ENCODE assay signal across 14 cellular contexts in the genomic region with DNA sequence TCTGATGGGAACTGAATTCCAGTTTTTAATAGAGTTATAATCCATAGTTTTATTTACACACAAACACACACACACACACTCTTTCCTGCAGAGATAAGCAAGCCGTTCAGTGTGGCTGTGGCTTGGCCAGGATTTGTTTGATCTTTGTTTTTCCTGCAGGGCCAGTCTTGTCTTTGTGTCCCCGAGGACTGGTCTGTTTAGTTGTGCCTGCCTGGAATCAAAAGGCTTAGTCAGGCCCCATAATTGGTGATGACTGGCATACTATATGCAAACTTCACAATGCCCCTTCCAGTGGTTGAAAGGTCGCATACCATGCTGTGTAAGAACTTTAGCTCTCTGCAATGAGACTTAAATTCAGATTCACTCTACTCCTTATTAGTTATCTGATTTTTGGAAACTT. TPM values are rescaled to one million over a fixed set of nuclear protein-coding genes. Genes with fewer than 3 reads are reported as not detected.
DNase-seq lines count a peak whose midpoint lies in the region; ATAC-seq, FAIRE-seq and TF ChIP-seq lines count a peak whose summit lies in the region.
"Had no signal": no experiment of that assay in that cellular context is flagged by ENCODE, and none has a peak within 500 bp of the region (broad histone marks: within the 10 kb centered on the region; RNA-seq: fewer than 3 reads in every experiment).

No MANE protein-coding gene starts in this region.

- peaks cover 20% of the 10 kb centered on the region for H3K4me1 ChIP-seq in A549
- peaks cover 8% of the 10 kb centered on the region for H3K4me1 ChIP-seq in IMR-90 (ENCODE audit: control insufficient read depth, insufficient read depth, low read length)
- peaks cover 11% of the 10 kb centered on the region for H3K4me1 ChIP-seq in mammary epithelial cell (ENCODE audit: insufficient read depth, low read length)
- H3K4me1 ChIP-seq in GM23338 (ENCODE audit: insufficient read depth): peaks cover 22% of the 10 kb centered on the region

- peak overlapping the region; percentile 30; the same call in 1 of the 2 replicates for H3K14ac ChIP-seq in IMR-90 (replicated peaks; ENCODE audit: low read depth, low read length)

- TF ChIP-seq POLR2A in A549 (IDR thresholded peaks at IDR 0.05; ENCODE audit: low read length) (no peak), IMR-90 (IDR thresholded peaks at IDR 0.05; ENCODE audit: low read depth, low read length) (no peak)

- peaks cover 3 to 27% of the 10 kb centered on the region in 2 experiments; a peak in 2 of 4 replicates for H3K79me1 ChIP-seq in IMR-90 (ENCODE audit: low read depth in 1 of 2, low read length in 2 of 2)

- CTCF ChIA-PET in A549 (lab: Yijun Ruan, JAX) (interaction anchor here (0.7 to 5.9 kb wide), 6 partner anchors 8 to 219 kb away, joined by 3 to 28 read pairs (median 4); no protein-coding TSS in a partner anchor), IMR-90 (lab: Yijun Ruan, JAX) (no interaction called here), mammary epithelial cell (lab: Charles Lee; ENCODE audit: low non-redundant PET) (no interaction called here), HEK293T (lab: Yijun Ruan, JAX) (interaction anchor here (1.1 kb wide), 1 partner anchor 21 kb away, joined by 3 read pairs; no protein-coding TSS in a partner anchor)

- no peaks in the 10 kb centered on the region for H3K9me3 ChIP-seq in A549
- H3K9me3 ChIP-seq in IMR-90 (ENCODE audit: control insufficient read depth, insufficient read depth, low read length): no peaks in the 10 kb centered on the region; the same call in 1 of the 2 replicates
- H3K9me3 ChIP-seq in mammary epithelial cell (replicated peaks; ENCODE audit: insufficient read depth, low read length): no peaks in the 10 kb centered on the region

- H3K27ac ChIP-seq in A549: no peak overlapping the region
- no peak overlapping the region for H3K27ac ChIP-seq in IMR-90 (ENCODE audit: insufficient read depth, low read length)
- no peak overlapping the region for H3K27ac ChIP-seq in mammary epithelial cell (ENCODE audit: insufficient read depth, low read depth, low read length)
- H3K27ac ChIP-seq in GM23338 (ENCODE audit: low read depth): no peak overlapping the region

- H3K4ac ChIP-seq in IMR-90 (ENCODE audit: low read depth, low read length): no peak overlapping the region

- POLR2A ChIA-PET in A549 (lab: Yijun Ruan, JAX): no interaction called here
- POLR2A ChIA-PET in IMR-90 (lab: Charles Lee; ENCODE audit: unreplicated experiment): interaction anchor here (0.7 kb wide), 1 partner anchor 21 kb away, joined by 3 read pairs; no protein-coding TSS in a partner anchor
- POLR2A ChIA-PET in HEK293T (lab: Yijun Ruan, JAX): interaction anchor here (1.4 kb wide), 1 partner anchor 26 kb away, joined by 4 read pairs; a partner anchor contains a TSS

- H3K9me2 ChIP-seq in GM23338 (ENCODE audit: insufficient read depth): no peaks in the 10 kb centered on the region

- peak overlapping the region in 1 of 2 experiments; percentile 46; a peak in 1 of 4 replicates for H4K8ac ChIP-seq in IMR-90 (ENCODE audit: low read depth in 2 of 2, low read length in 2 of 2)

- H4K91ac ChIP-seq in IMR-90 (ENCODE audit: insufficient read depth, low read depth, low read length): no peak overlapping the region

- no peak overlapping the region for H3K18ac ChIP-seq in IMR-90 (ENCODE audit: low read depth, low read length)

- H3F3A ChIP-seq in GM23338 (replicated peaks; ENCODE audit: low read depth): no peaks in the 10 kb centered on the region

- no peak overlapping the region for H3K56ac ChIP-seq in IMR-90 (ENCODE audit: extremely low read depth, insufficient read depth, low read length)

- peaks cover 26% of the 10 kb centered on the region for H3K79me2 ChIP-seq in mammary epithelial cell (ENCODE audit: insufficient read depth, low read length)
- peaks cover 9% of the 10 kb centered on the region for H3K79me2 ChIP-seq in GM23338 (replicated peaks; ENCODE audit: insufficient read depth)

- H3K27me3 Mint-ChIP-seq in mesothelial cell of epicardium (ENCODE audit: low read depth): no peaks in the 10 kb centered on the region
- peaks cover 15% of the 10 kb centered on the region for H3K27me3 Mint-ChIP-seq in GM23338 (ENCODE audit: insufficient read depth, low read depth, poor library complexity)

- H4K20me1 ChIP-seq in IMR-90 (ENCODE audit: insufficient read depth, low read length) (no peaks in the 10 kb centered on the region), mammary epithelial cell (ENCODE audit: insufficient read depth, low read length) (no peaks in the 10 kb centered on the region), GM23338 (replicated peaks; ENCODE audit: insufficient read depth) (peaks cover 5% of the 10 kb centered on the region; the same call in 1 of the 2 replicates)

- no peak for TF ChIP-seq EP300 in A549 (IDR thresholded peaks at IDR 0.05)

- H3K36me3 Mint-ChIP-seq in mesothelial cell of epicardium: no peaks in the 10 kb centered on the region
- no peaks in the 10 kb centered on the region for H3K36me3 Mint-ChIP-seq in GM23338 (ENCODE audit: low read depth)

- peak overlapping the region; percentile 22; the same call in 1 of the 2 replicates for H4K5ac ChIP-seq in IMR-90 (ENCODE audit: low read depth, low read length)

- WGBS in A549 (ENCODE audit: missing lambda C conversion rate): 54% methylated on average over 3 of the region's 3 CpGs
- no CpG with 5 or more reads among the region's 3 CpGs for WGBS in IMR-90 (ENCODE audit: extremely low coverage in 2 of 2, insufficient read length in 1 of 2), 2 experiments
- WGBS in mammary epithelial cell (ENCODE audit: low coverage, missing lambda C conversion rate): 36% methylated on average over 3 of the region's 3 CpGs

- no peak overlapping the region for H2BK20ac ChIP-seq in IMR-90 (ENCODE audit: low read depth, low read length)

- H3K36me3 ChIP-seq in IMR-90 (ENCODE audit: control insufficient read depth, insufficient read depth, low read length): no peaks in the 10 kb centered on the region
- H3K36me3 ChIP-seq in mammary epithelial cell (ENCODE audit: insufficient read depth, low read length): no peaks in the 10 kb centered on the region
- no peaks in the 10 kb centered on the region for H3K36me3 ChIP-seq in GM23338 (ENCODE audit: insufficient read depth)

- H3K27ac Mint-ChIP-seq in mesothelial cell of epicardium (peak overlapping the region; percentile 98), GM23338 (no peak overlapping the region; the same call in 1 of the 2 replicates)
- H3K27ac Mint-ChIP-seq: nephron progenitor cell; stimulated activated effector memory CD8-positive, alpha-beta T cell treated with anti-CD3 and anti-CD28 coated beads, Interleukin-12 subunit alpha, Interleukin-12 subunit beta, amount 100 ng/mL, for 72 hours had no signal

- dilution Hi-C loops in IMR-90 (cut with HindIII; ENCODE audit: low sequenced_read_pairs, unreplicated experiment): no loop called here
- dilution Hi-C loops in mammary epithelial cell (cut with HindIII; ENCODE audit: low sequenced_read_pairs): no loop called here

- no peak overlapping the region for H2AK5ac ChIP-seq in IMR-90 (ENCODE audit: low read depth, low read length)

- intact Hi-C loops in IMR-90 (cut with micrococcal nuclease) (loop anchor here (10.0 kb wide), 1 partner anchor 1568 kb away; a partner anchor contains a TSS), mammary epithelial cell (cut with micrococcal nuclease) (no loop called here)

- no peak for DNase-seq in A549 (ENCODE audit: low read depth in 1 of 2, low spot score in 1 of 2)
- no peak for DNase-seq in IMR-90
- peak; percentile 30 for DNase-seq in mammary epithelial cell
- DNase-seq in mesothelial cell of epicardium (ENCODE audit: low spot score in 2 of 2, unreplicated experiment in 2 of 2): no peak
- no peak for DNase-seq in GM23338 (ENCODE audit: low spot score)
- no peak for DNase-seq in HEK293T (ENCODE audit: extremely low spot score)
- DNase-seq: activated CD4-positive, alpha-beta T cell treated with anti-CD3 and anti-CD28 coated beads, Interleukin-2, amount 50 U/mL, for 4 hours; activated naive CD4-positive, alpha-beta T cell treated with anti-CD3 and anti-CD28 coated beads, Interleukin-2, amount 10 ng/mL, durations not matched to agents 7 days and 5 days; H9; NCI-H82; nephron progenitor cell had no signal

- peaks cover 36% of the 10 kb centered on the region for H3K4me1 Mint-ChIP-seq in mesothelial cell of epicardium
- H3K4me1 Mint-ChIP-seq in GM23338: peaks cover 31% of the 10 kb centered on the region

- H3K4me2 ChIP-seq in A549 (peak overlapping the region; percentile 79; the same call in 2 of the 3 replicates), IMR-90 (ENCODE audit: low read depth, low read length) (peak overlapping the region; percentile 10; the same call in 1 of the 2 replicates), mammary epithelial cell (ENCODE audit: insufficient read depth, low read depth, low read length) (no peak overlapping the region), GM23338 (no peak overlapping the region)

- H2AK9ac ChIP-seq in IMR-90 (replicated peaks; ENCODE audit: low read depth, low read length, poor library complexity): no peak overlapping the region

- ATAC-seq in A549 (no peak), IMR-90 (ENCODE audit: low read depth) (no peak), GM23338 (no peak), GM21360 (IDR thresholded peaks at IDR 0.05; ENCODE audit: unreplicated experiment) (no peak), HG03432 (IDR thresholded peaks at IDR 0.05; ENCODE audit: unreplicated experiment) (no peak)
- ATAC-seq: stimulated activated effector memory CD8-positive, alpha-beta T cell treated with anti-CD3 and anti-CD28 coated beads, Interleukin-12 subunit alpha, Interleukin-12 subunit beta, amount 100 ng/mL, for 72 hours had no signal

- TF ChIP-seq RAD21 in A549 (conservative IDR thresholded peaks at IDR 0.05 in 1 of 2, IDR thresholded peaks at IDR 0.05 in 1 of 2): no peak
- no peak for TF ChIP-seq RAD21 in IMR-90 (IDR thresholded peaks at IDR 0.05; ENCODE audit: low read length)

- no peaks in the 10 kb centered on the region for H3K9me3 Mint-ChIP-seq in mesothelial cell of epicardium
- H3K9me3 Mint-ChIP-seq in GM23338: no peaks in the 10 kb centered on the region
- H3K9me3 Mint-ChIP-seq: activated naive CD4-positive, alpha-beta T cell treated with anti-CD3 and anti-CD28 coated beads, Interleukin-2, amount 10 ng/mL, durations not matched to agents 7 days and 5 days; H9; stimulated activated effector memory CD8-positive, alpha-beta T cell treated with anti-CD3 and anti-CD28 coated beads, Interleukin-12 subunit alpha, Interleukin-12 subunit beta, amount 100 ng/mL, for 72 hours had no signal

- H3K9me1 ChIP-seq in IMR-90 (ENCODE audit: insufficient read depth, low read length): peaks cover 6% of the 10 kb centered on the region; the same call in 1 of the 2 replicates

- peak overlapping the region; percentile 21 for H2BK5ac ChIP-seq in IMR-90 (ENCODE audit: low read depth, low read length, poor library complexity, severe bottlenecking)

- H3K27me3 ChIP-seq in IMR-90 (ENCODE audit: control insufficient read depth, insufficient read depth, low read length) (no peaks in the 10 kb centered on the region), mammary epithelial cell (ENCODE audit: insufficient read depth, low read length) (no peaks in the 10 kb centered on the region), GM23338 (ENCODE audit: insufficient read depth) (no peaks in the 10 kb centered on the region)

- H3K4me3 Mint-ChIP-seq in mesothelial cell of epicardium (no peak overlapping the region), GM23338 (no peak overlapping the region)
- H3K4me3 Mint-ChIP-seq: activated naive CD4-positive, alpha-beta T cell treated with anti-CD3 and anti-CD28 coated beads, Interleukin-2, amount 10 ng/mL, durations not matched to agents 7 days and 5 days; stimulated activated effector memory CD8-positive, alpha-beta T cell treated with anti-CD3 and anti-CD28 coated beads, Interleukin-12 subunit alpha, Interleukin-12 subunit beta, amount 100 ng/mL, for 72 hours had no signal

- H3K23ac ChIP-seq in IMR-90 (ENCODE audit: low read depth, low read length): peak overlapping the region; percentile 38; the same call in 1 of the 2 replicates

- no peak overlapping the region for H2BK15ac ChIP-seq in IMR-90 (ENCODE audit: low read depth, low read length)

- FAIRE-seq in A549 (lab: Jason Lieb, UNC): no peak

- in situ Hi-C loops in IMR-90 (cut with MboI; ENCODE audit: low sequenced_read_pairs): loop anchor here (25.0 kb wide), 2 partner anchors 390 to 1110 kb away; a partner anchor contains a TSS
- in situ Hi-C loops in mammary epithelial cell (cut with MboI; ENCODE audit: low sequenced_read_pairs in 2 of 2): no loop called here

- H3K4me3 ChIP-seq in A549 (no peak overlapping the region), IMR-90 (ENCODE audit: insufficient read depth, low read depth, low read length) (no peak overlapping the region), mammary epithelial cell (replicated peaks in 1 of 3; ENCODE audit: insufficient read depth in 1 of 3, low read depth in 2 of 3, low read length in 3 of 3) (no peak overlapping the region), GM23338 (no peak overlapping the region)

- TF ChIP-seq CTCF in A549 (IDR thresholded peaks at IDR 0.05): no peak
- no peak for TF ChIP-seq CTCF in IMR-90 (conservative IDR thresholded peaks at IDR 0.05; ENCODE audit: low read depth, low read length)
- no peak for TF ChIP-seq CTCF in mammary epithelial cell (conservative IDR thresholded peaks at IDR 0.05 in 1 of 2, IDR thresholded peaks at IDR 0.05 in 1 of 2; ENCODE audit: extremely low read depth in 1 of 2, insufficient read depth in 1 of 2, low read depth in 1 of 2, low read length in 2 of 2)
- TF ChIP-seq CTCF in mesothelial cell of epicardium (IDR thresholded peaks at IDR 0.05; ENCODE audit: unreplicated experiment): no peak
- no peak for TF ChIP-seq CTCF in GM23338 (conservative IDR thresholded peaks at IDR 0.05; ENCODE audit: low read depth in 2 of 2)

- no peak overlapping the region for H2BK120ac ChIP-seq in IMR-90 (ENCODE audit: low read depth, low read length)

- H3K9ac ChIP-seq in IMR-90 (ENCODE audit: low read depth, low read length) (no peak overlapping the region), mammary epithelial cell (ENCODE audit: insufficient read depth, low read length) (no peak overlapping the region)

- no peak overlapping the region for H2AFZ ChIP-seq in IMR-90 (replicated peaks; ENCODE audit: low read length, poor library complexity)
- no peak overlapping the region for H2AFZ ChIP-seq in mammary epithelial cell (ENCODE audit: low read depth, low read length)
- H2AFZ ChIP-seq in GM23338: no peak overlapping the region

- no TSS peak for BruUV-seq in IMR-90 (replicated peaks; lab: Mats Ljungman, UMichigan)
- BruUV-seq in mammary epithelial cell (replicated peaks; lab: Mats Ljungman, UMichigan): no TSS peak

RNA-seq across cellular contexts. Expression of a gene that starts 26.0 kb away (rescaled TPM):
- polyA plus RNA-seq in A549 (2011; rRNA removed) (32.1 and 50.3 TPM in 2 replicates), A549 (2017; fragmentation: RNase III; extraction: RNeasy Plus Mini Kit Qiagen cat#74134 plus additional on column Dnase treatment) (45.7 to 52.2 TPM (median 50.3 TPM) in 3 replicates), IMR-90 (2012; rRNA removed) (18.1 and 18.3 TPM in 2 replicates), mammary epithelial cell (17.5 TPM), GM23338 (2016; fragmentation: Nextera tagmentation; extraction: Ambion mirVana) (138 and 148 TPM in 2 replicates)
- 26.9 and 30.3 TPM in 2 replicates for polyA plus RNA-seq in A549 (2012; cell fraction: cytosol; rRNA removed)
- 26.0 and 29.9 TPM in 2 replicates for polyA plus RNA-seq in A549 (2012; cell fraction: nucleus; rRNA removed)
- 16.0 and 19.2 TPM in 2 replicates for polyA minus RNA-seq in A549 (2011; rRNA and poly(A)+ RNA removed)
- total RNA-seq in IMR-90 (2012; rRNA removed) (2.5 and 3.9 TPM in 2 replicates), mammary epithelial cell (10 to 100 TPM; 12.0 to 61.2 TPM), mesothelial cell of epicardium (72.8 to 81.5 TPM (median 77.0 TPM) in 3 replicates)
- 5.3 and 7.4 TPM in 2 replicates for polyA plus RNA-seq in IMR-90 (2012; cell fraction: cytosol; rRNA removed)
- polyA plus RNA-seq in IMR-90 (2012; cell fraction: nucleus; rRNA removed; ENCODE audit: low replicate concordance): 9.1 and 17.6 TPM in 2 replicates
- 32.0 TPM for polyA minus RNA-seq in mammary epithelial cell
- total RNA-seq in GM23338 (2014; rRNA removed; shearing (Covaris generic)): 33.8 and 57.1 TPM in 2 replicates

RNA-seq across cellular contexts. Expression of a gene that starts 26.2 kb away (rescaled TPM):
- 4.8 and 5.5 TPM in 2 replicates for polyA plus RNA-seq in A549 (2011; rRNA removed)
- polyA plus RNA-seq in A549 (2012; cell fraction: cytosol; rRNA removed): 0.90 and 1.0 TPM in 2 replicates
- 0.67 and 0.81 TPM in 2 replicates for polyA plus RNA-seq in A549 (2012; cell fraction: nucleus; rRNA removed)
- 2.0 to 2.4 TPM (median 2.2 TPM) in 3 replicates for polyA plus RNA-seq in A549 (2017; fragmentation: RNase III; extraction: RNeasy Plus Mini Kit Qiagen cat#74134 plus additional on column Dnase treatment)
- polyA minus RNA-seq in A549 (2011; rRNA and poly(A)+ RNA removed): 1.9 and 3.4 TPM in 2 replicates
- 1.1 TPM in 2 replicates for total RNA-seq in IMR-90 (2012; rRNA removed)
- 0.57 and 1.1 TPM in 2 replicates for polyA plus RNA-seq in IMR-90 (2012; rRNA removed)
- 0.29 and 0.74 TPM in 2 replicates for polyA plus RNA-seq in IMR-90 (2012; cell fraction: cytosol; rRNA removed)
- 0.62 and 1.1 TPM in 2 replicates for polyA plus RNA-seq in IMR-90 (2012; cell fraction: nucleus; rRNA removed; ENCODE audit: low replicate concordance)
- total RNA-seq in mammary epithelial cell: 1 to 10 TPM in 1 of 2 donors, under 1 TPM in 1; 0.83 to 1.3 TPM
- 1.1 TPM for polyA plus RNA-seq in mammary epithelial cell
- polyA minus RNA-seq in mammary epithelial cell: not detected
- total RNA-seq in mesothelial cell of epicardium: 1.3 to 1.7 TPM (median 1.4 TPM) in 3 replicates
- 1.7 and 1.9 TPM in 2 replicates for total RNA-seq in GM23338 (2014; rRNA removed; shearing (Covaris generic))
- 1.3 and 2.3 TPM in 2 replicates for polyA plus RNA-seq in GM23338 (2016; fragmentation: Nextera tagmentation; extraction: Ambion mirVana)

RNA-seq across cellular contexts. Expression of a gene that starts 36.7 kb away (rescaled TPM):
- polyA plus RNA-seq in A549 (2011; rRNA removed): 0.06 TPM in 1 of 2 replicates, not detected in the other
- not detected in 2 replicates for polyA plus RNA-seq in A549 (2012; cell fraction: cytosol; rRNA removed)
- not detected in 2 replicates for polyA plus RNA-seq in A549 (2012; cell fraction: nucleus; rRNA removed)
- polyA plus RNA-seq in A549 (2017; fragmentation: RNase III; extraction: RNeasy Plus Mini Kit Qiagen cat#74134 plus additional on column Dnase treatment): not detected in 3 replicates
- not detected in 2 replicates for polyA minus RNA-seq in A549 (2011; rRNA and poly(A)+ RNA removed)
- total RNA-seq in IMR-90 (2012; rRNA removed): under 0.01 TPM in 2 replicates
- 0.07 TPM in 1 of 2 replicates, not detected in the other for polyA plus RNA-seq in IMR-90 (2012; rRNA removed)
- not detected in 2 replicates for polyA plus RNA-seq in IMR-90 (2012; cell fraction: cytosol; rRNA removed)
- not detected in 2 replicates for polyA plus RNA-seq in IMR-90 (2012; cell fraction: nucleus; rRNA removed; ENCODE audit: low replicate concordance)
- under 1 TPM in 1 of 2 donors, not detected in 1; 0.17 TPM for total RNA-seq in mammary epithelial cell
- polyA plus RNA-seq in mammary epithelial cell: not detected
- polyA minus RNA-seq in mammary epithelial cell: not detected
- total RNA-seq in mesothelial cell of epicardium: 1.4 to 1.5 TPM (median 1.5 TPM) in 3 replicates
- total RNA-seq in GM23338 (2014; rRNA removed; shearing (Covaris generic)): not detected in 2 replicates
- polyA plus RNA-seq in GM23338 (2016; fragmentation: Nextera tagmentation; extraction: Ambion mirVana): 0.13 TPM in 1 of 2 replicates, not detected in the other
- total RNA-seq: H9 had no signal

Comparison
In these comparisons a context has a peak if more than half of its experiments do, and no peak if none do; other contexts are left out.
1. H3K4me2 ChIP-seq: peak in A549 (single experiment) and IMR-90 (single experiment); none in mammary epithelial cell (single experiment) and GM23338 (single experiment).
2. CTCF ChIA-PET loops: an anchor here in A549 (0.7 to 5.9 kb wide) and HEK293T (1.1 kb wide); none called in IMR-90 and mammary epithelial cell.